8 cellular contexts compared by ENCODE assay signal in genomic region chr11:57567210-57567511, GRCh38. TPM values are rescaled to one million over a fixed set of nuclear protein-coding genes. Genes with fewer than 3 reads are reported as not detected.
DNase-seq lines count a peak whose midpoint lies in the region; ATAC-seq and TF ChIP-seq lines count a peak whose summit lies in the region.

No MANE protein-coding gene starts in this region.

- H3K27ac Mint-ChIP-seq in endothelial cell (ENCODE audit: unreplicated experiment) = no peak overlapping the region
- peak overlapping the region in 5 of 6 donors; percentile 90 to 98 (median 96) for H3K27ac Mint-ChIP-seq in naive B cell

- H3K4me1 Mint-ChIP-seq in endothelial cell (ENCODE audit: unreplicated experiment) = peaks cover 38% of the 10 kb centered on the region
- H3K4me1 Mint-ChIP-seq in naive B cell = peaks cover 30 to 55% (median 41%) of the 10 kb centered on the region in 3 donors

- ATAC-seq in HG02642 (IDR thresholded peaks at IDR 0.05; ENCODE audit: poor library complexity, unreplicated experiment) (peak; percentile 3), naive B cell (ENCODE audit: low read depth in 2 of 2) (no peak), HG02588 (IDR thresholded peaks at IDR 0.05; ENCODE audit: unreplicated experiment) (no peak)

- H3K9me3 Mint-ChIP-seq in endothelial cell (ENCODE audit: unreplicated experiment) = no peaks in the 10 kb centered on the region
- no peaks in the 10 kb centered on the region for H3K9me3 Mint-ChIP-seq in naive B cell

- H3K36me3 Mint-ChIP-seq in endothelial cell (ENCODE audit: low read depth, unreplicated experiment) (no peaks in the 10 kb centered on the region), naive B cell (peaks cover 0 to 7% of the 10 kb centered on the region in 2 donors)

- H3K4me3 Mint-ChIP-seq in endothelial cell (ENCODE audit: unreplicated experiment) (peak overlapping the region; percentile 90), naive B cell (peak overlapping the region; percentile 96 to 100 (median 96))

- in situ Hi-C loops in GM13976 (cut with MboI; ENCODE audit: low sequenced_read_pairs, unreplicated experiment) = loop anchor here (5.0 kb wide), 1 partner anchor 75 kb away; no protein-coding TSS in a partner anchor

- TF ChIP-seq CTCF in GM13976 (IDR thresholded peaks at IDR 0.05; ENCODE audit: borderline replicate concordance, control extremely low read depth, extremely low read depth, insufficient read depth, missing control alignments) (no peak), endothelial cell (IDR thresholded peaks at IDR 0.05; ENCODE audit: unreplicated experiment) (no peak)

- DNase-seq in GM13976 (ENCODE audit: low spot score) (peak; percentile 48), T-helper 2 cell (peak in 3 of 5 experiments; percentile 7 to 54 (median 33)), endothelial cell (ENCODE audit: low spot score) (no peak), naive B cell (peak; percentile 33), GF-D8 (lab: John Stamatoyannopoulos, UW) (no peak), NCI-H524 (lab: John Stamatoyannopoulos, UW) (no peak)

- H3K27me3 Mint-ChIP-seq in endothelial cell (ENCODE audit: unreplicated experiment) (peaks cover 6% of the 10 kb centered on the region), naive B cell (no peaks in the 10 kb centered on the region)

RNA-seq across cellular contexts. Expression of gene UBE2L6, which starts 0.3 kb away (rescaled TPM):
- 56.2 TPM for total RNA-seq in endothelial cell (ENCODE audit: unreplicated experiment)
- polyA plus RNA-seq in naive B cell (ENCODE audit: low read depth in 6 of 6) = 100 to 1,000 TPM; 182 to 310 (median 219) TPM

RNA-seq across cellular contexts. Expression of gene SMTNL1, which starts 29.8 kb away (rescaled TPM):
- 45.2 TPM for total RNA-seq in endothelial cell (ENCODE audit: unreplicated experiment)
- polyA plus RNA-seq in naive B cell (ENCODE audit: low read depth in 6 of 6) = under 1 TPM in 3 of 6 donors, not detected in 3; 0.18 to 0.40 (median 0.34) TPM

RNA-seq across cellular contexts. Expression of gene SERPING1, which starts 30.3 kb away (rescaled TPM):
- total RNA-seq in endothelial cell (ENCODE audit: unreplicated experiment) = 347 TPM
- under 1 TPM in 1 of 6 donors, not detected in 5; 0.82 TPM for polyA plus RNA-seq in naive B cell (ENCODE audit: low read depth in 6 of 6)

RNA-seq across cellular contexts. Expression of gene TIMM10, which starts 36.6 kb away (rescaled TPM):
- 60.2 TPM for total RNA-seq in endothelial cell (ENCODE audit: unreplicated experiment)
- polyA plus RNA-seq in naive B cell (ENCODE audit: low read depth in 6 of 6) = 100 to 1,000 TPM in 1 of 6 donors, 10 to 100 TPM in 5; 64.9 to 105 (median 79.9) TPM

RNA-seq across cellular contexts. Expression of gene SLC43A1, which starts 51.7 kb away (rescaled TPM):
- 10.4 TPM for total RNA-seq in endothelial cell (ENCODE audit: unreplicated experiment)
- polyA plus RNA-seq in naive B cell (ENCODE audit: low read depth in 6 of 6) = 10 to 100 TPM in 1 of 6 donors, 1 to 10 TPM in 5; 3.2 to 10.9 (median 4.6) TPM

Comparison
In these comparisons a context has a peak if more than half of its experiments do, and no peak if none do; other contexts are left out.
1. DNase-seq: peak in GM13976 (single experiment), T-helper 2 cell (3 of 5) and naive B cell (single experiment); none in endothelial cell (single experiment), GF-D8 (single experiment) and NCI-H524 (0 of 2).